8 cellular contexts compared by ENCODE assay signal in the genomic region with DNA sequence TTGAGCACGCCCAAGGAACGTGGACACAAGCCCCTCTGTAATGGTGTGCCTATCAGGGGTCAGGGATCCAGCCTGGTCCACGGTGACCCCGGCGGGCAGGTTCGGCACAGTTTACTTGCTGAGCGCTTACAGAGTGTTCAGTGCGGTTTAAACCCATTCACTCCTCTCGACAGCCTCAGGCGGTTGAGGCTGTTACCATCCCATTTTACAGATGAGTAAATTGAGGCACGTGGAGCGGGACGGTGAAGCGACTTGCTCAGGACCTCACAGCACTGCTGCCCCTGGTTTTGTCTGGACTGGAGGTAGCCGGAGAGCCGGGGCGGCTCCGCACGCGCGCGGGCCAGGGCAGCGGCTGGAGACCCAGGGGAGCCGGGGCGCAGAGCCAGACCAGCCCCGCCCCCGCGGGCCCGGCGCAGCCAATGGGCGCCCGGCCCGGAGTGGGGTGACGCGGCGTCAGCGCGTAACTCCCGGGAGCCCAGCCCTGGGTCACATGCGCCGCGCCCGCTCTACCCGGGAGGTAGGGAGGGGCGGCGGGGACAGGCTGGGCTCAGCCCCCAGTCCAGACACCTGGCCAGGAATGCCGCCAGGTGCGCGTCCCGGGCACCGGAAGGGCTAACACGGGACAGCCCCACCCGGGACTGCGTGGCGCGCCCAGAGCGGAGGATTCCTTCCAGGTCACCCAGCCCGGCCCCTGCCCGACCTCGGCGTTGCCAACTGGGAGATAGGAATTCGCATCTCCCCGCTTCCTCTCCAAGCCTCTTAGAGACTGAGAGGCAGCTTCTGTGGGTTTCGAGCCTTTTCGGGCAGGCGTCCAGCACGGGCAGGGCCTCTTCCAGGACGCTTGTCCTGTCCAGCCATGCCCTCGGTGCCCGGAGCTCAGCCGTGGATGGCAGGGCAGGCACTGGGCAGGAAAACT. TPM values are rescaled to one million over a fixed set of nuclear protein-coding genes. Genes with fewer than 3 reads are reported as not detected.
DNase-seq lines count a peak whose midpoint lies in the region; ATAC-seq and TF ChIP-seq lines count a peak whose summit lies in the region.

No MANE protein-coding gene starts in this region.

- peak; percentile 78 to 79 for ATAC-seq in CD4-positive, CD25-positive, alpha-beta regulatory T cell (ENCODE audit: low read depth in 2 of 2)
- peak; percentile 68 for ATAC-seq in GM19455 (IDR thresholded peaks at IDR 0.05; ENCODE audit: unreplicated experiment)
- peak; percentile 67 to 69 for ATAC-seq in activated T-cell treated with anti-CD3 and anti-CD28 coated beads, Interleukin-2, amount 50 U/mL, for 4 hours

- H3K4me3 Mint-ChIP-seq in CD4-positive, CD25-positive, alpha-beta regulatory T cell: peak overlapping the region; percentile 68 to 84 (median 80)
- H3K4me3 Mint-ChIP-seq in activated T-cell treated with anti-CD3 and anti-CD28 coated beads, Interleukin-2, amount 50 U/mL, for 4 hours: peak overlapping the region; percentile 69

- no peaks in the 10 kb centered on the region for H3K9me3 Mint-ChIP-seq in CD4-positive, CD25-positive, alpha-beta regulatory T cell
- H3K9me3 Mint-ChIP-seq in activated T-cell treated with anti-CD3 and anti-CD28 coated beads, Interleukin-2, amount 50 U/mL, for 4 hours: no peaks in the 10 kb centered on the region

- peak overlapping the region; percentile 79 for H3K27ac ChIP-seq in CD4-positive, CD25-positive, alpha-beta regulatory T cell (ENCODE audit: insufficient read depth, low read length, poor library complexity, severe bottlenecking)
- peak overlapping the region; percentile 92 for H3K27ac ChIP-seq in OCI-LY1 (ENCODE audit: low read depth, low read length, poor library complexity, severe bottlenecking)
- peak overlapping the region; percentile 98 to 100 for H3K27ac ChIP-seq in mucosa of rectum (ENCODE audit: low read depth in 2 of 2, low read length in 2 of 2)

- H3K9me3 ChIP-seq in CD4-positive, CD25-positive, alpha-beta regulatory T cell (ENCODE audit: control insufficient read depth in 2 of 2, low read length in 2 of 2): no peaks in the 10 kb centered on the region
- no peaks in the 10 kb centered on the region for H3K9me3 ChIP-seq in OCI-LY1 (ENCODE audit: low read length)
- no peaks in the 10 kb centered on the region for H3K9me3 ChIP-seq in mucosa of rectum (ENCODE audit: control insufficient read depth in 2 of 2, low read length in 2 of 2)

- peak; percentile 100 for TF ChIP-seq POLR2A in erythroblast (IDR thresholded peaks at IDR 0.05; ENCODE audit: low read length)

- H3K36me3 Mint-ChIP-seq in CD4-positive, CD25-positive, alpha-beta regulatory T cell: no peaks in the 10 kb centered on the region
- no peaks in the 10 kb centered on the region for H3K36me3 Mint-ChIP-seq in activated T-cell treated with anti-CD3 and anti-CD28 coated beads, Interleukin-2, amount 50 U/mL, for 4 hours (ENCODE audit: insufficient read depth)

- H3K9ac ChIP-seq in OCI-LY1 (ENCODE audit: low read length) (peak overlapping the region; percentile 95), mucosa of rectum (ENCODE audit: low read depth in 1 of 2, low read length in 2 of 2) (peak overlapping the region; percentile 82 to 96)

- H3K4me1 ChIP-seq in CD4-positive, CD25-positive, alpha-beta regulatory T cell (ENCODE audit: control insufficient read depth, insufficient read depth, low read length, poor library complexity, severe bottlenecking): peaks cover 42% of the 10 kb centered on the region
- H3K4me1 ChIP-seq in OCI-LY1 (ENCODE audit: insufficient read depth, low read length, severe bottlenecking) (peaks cover 51% of the 10 kb centered on the region), mucosa of rectum (ENCODE audit: control insufficient read depth in 2 of 2, insufficient read depth in 2 of 2, low read length in 2 of 2) (peaks cover 44 to 49% of the 10 kb centered on the region in 2 donors)

- peak overlapping the region; percentile 55 for H3K4me3 ChIP-seq in CD4-positive, CD25-positive, alpha-beta regulatory T cell (ENCODE audit: low read depth, low read length)
- peak overlapping the region; percentile 65 for H3K4me3 ChIP-seq in OCI-LY1 (ENCODE audit: low read depth, low read length, poor library complexity, severe bottlenecking)
- H3K4me3 ChIP-seq in mucosa of rectum (ENCODE audit: low read length in 2 of 2): peak overlapping the region; percentile 75 to 83

- no peaks in the 10 kb centered on the region for H3K27me3 Mint-ChIP-seq in CD4-positive, CD25-positive, alpha-beta regulatory T cell
- H3K27me3 Mint-ChIP-seq in activated T-cell treated with anti-CD3 and anti-CD28 coated beads, Interleukin-2, amount 50 U/mL, for 4 hours (ENCODE audit: low read depth): no peaks in the 10 kb centered on the region

- no peak overlapping the region for H2AFZ ChIP-seq in OCI-LY1 (ENCODE audit: low read length)

- H4K20me1 ChIP-seq in OCI-LY1 (ENCODE audit: insufficient read depth, low read length): no peaks in the 10 kb centered on the region

- peaks cover 0 to 48% (median 32%) of the 10 kb centered on the region in 4 donors for H3K4me1 Mint-ChIP-seq in CD4-positive, CD25-positive, alpha-beta regulatory T cell
- H3K4me1 Mint-ChIP-seq in activated T-cell treated with anti-CD3 and anti-CD28 coated beads, Interleukin-2, amount 50 U/mL, for 4 hours (ENCODE audit: low read depth): peaks cover 44% of the 10 kb centered on the region

- peak overlapping the region; percentile 79 to 83 (median 80) for H3K27ac Mint-ChIP-seq in CD4-positive, CD25-positive, alpha-beta regulatory T cell

- no peak for TF ChIP-seq CTCF in OCI-LY1 (IDR thresholded peaks at IDR 0.05; ENCODE audit: low read length)

- no peaks in the 10 kb centered on the region for H3K27me3 ChIP-seq in CD4-positive, CD25-positive, alpha-beta regulatory T cell (ENCODE audit: control insufficient read depth, insufficient read depth, low read length)
- H3K27me3 ChIP-seq in OCI-LY1 (ENCODE audit: insufficient read depth, low read length) (no peaks in the 10 kb centered on the region), mucosa of rectum (ENCODE audit: control insufficient read depth in 2 of 2, insufficient read depth in 2 of 2, low read length in 2 of 2) (no peaks in the 10 kb centered on the region)

- no peaks in the 10 kb centered on the region for H3K79me2 ChIP-seq in OCI-LY1 (ENCODE audit: insufficient read depth, low read length)

- H3K4me2 ChIP-seq in OCI-LY1 (ENCODE audit: low read length): peak overlapping the region; percentile 95

- no peaks in the 10 kb centered on the region for H3K36me3 ChIP-seq in CD4-positive, CD25-positive, alpha-beta regulatory T cell (ENCODE audit: control insufficient read depth, insufficient read depth, low read length)
- H3K36me3 ChIP-seq in OCI-LY1 (ENCODE audit: insufficient read depth, low read length) (peaks cover 4% of the 10 kb centered on the region; the same call in 1 of the 2 replicates), mucosa of rectum (ENCODE audit: control insufficient read depth in 2 of 2, insufficient read depth in 2 of 2, low read length in 2 of 2) (no peaks in the 10 kb centered on the region)

- H3K9me2 ChIP-seq in OCI-LY1 (ENCODE audit: low read depth, low read length): no peaks in the 10 kb centered on the region

- peak; percentile 74 to 86 (median 77) for DNase-seq in CD4-positive, CD25-positive, alpha-beta regulatory T cell
- DNase-seq in HS-5 (ENCODE audit: low read depth) (peak; percentile 76), erythroblast (lab: John Stamatoyannopoulos, UW) (peak; percentile 88 to 94)
- peak; percentile 72 for DNase-seq in activated T-cell treated with anti-CD3 and anti-CD28 coated beads, Interleukin-2, amount 50 U/mL, for 4 hours
- DNase-seq in stimulated activated CD8-positive, alpha-beta memory T cell treated with anti-CD3 and anti-CD28 coated beads, Interleukin-4, amount 100 ng/mL, for 48 hours: peak; percentile 86

- H3F3A ChIP-seq in OCI-LY1 (ENCODE audit: insufficient read depth, low read length): no peaks in the 10 kb centered on the region

RNA-seq across cellular contexts. Expression of gene SREBF1, which starts 3.3 kb away (rescaled TPM):
- 141 TPM for total RNA-seq in CD4-positive, CD25-positive, alpha-beta regulatory T cell
- 1 to 10 TPM; 4.5 to 6.7 (median 6.0) TPM for polyA plus RNA-seq in CD4-positive, CD25-positive, alpha-beta regulatory T cell
- total RNA-seq in activated T-cell treated with anti-CD3 and anti-CD28 coated beads, Interleukin-2, amount 50 U/mL, for 4 hours: 10 to 100 TPM; 34.3 to 44.0 (median 34.6) TPM

Comparison
In these comparisons a context has a peak if more than half of its experiments do, and no peak if none do; other contexts are left out.
1. Peak in every context shown above with its lines: DNase-seq, ATAC-seq, H3K4me3 ChIP-seq and H3K27ac ChIP-seq.